ENCODE assay signal across 8 cellular contexts in the genomic region with DNA sequence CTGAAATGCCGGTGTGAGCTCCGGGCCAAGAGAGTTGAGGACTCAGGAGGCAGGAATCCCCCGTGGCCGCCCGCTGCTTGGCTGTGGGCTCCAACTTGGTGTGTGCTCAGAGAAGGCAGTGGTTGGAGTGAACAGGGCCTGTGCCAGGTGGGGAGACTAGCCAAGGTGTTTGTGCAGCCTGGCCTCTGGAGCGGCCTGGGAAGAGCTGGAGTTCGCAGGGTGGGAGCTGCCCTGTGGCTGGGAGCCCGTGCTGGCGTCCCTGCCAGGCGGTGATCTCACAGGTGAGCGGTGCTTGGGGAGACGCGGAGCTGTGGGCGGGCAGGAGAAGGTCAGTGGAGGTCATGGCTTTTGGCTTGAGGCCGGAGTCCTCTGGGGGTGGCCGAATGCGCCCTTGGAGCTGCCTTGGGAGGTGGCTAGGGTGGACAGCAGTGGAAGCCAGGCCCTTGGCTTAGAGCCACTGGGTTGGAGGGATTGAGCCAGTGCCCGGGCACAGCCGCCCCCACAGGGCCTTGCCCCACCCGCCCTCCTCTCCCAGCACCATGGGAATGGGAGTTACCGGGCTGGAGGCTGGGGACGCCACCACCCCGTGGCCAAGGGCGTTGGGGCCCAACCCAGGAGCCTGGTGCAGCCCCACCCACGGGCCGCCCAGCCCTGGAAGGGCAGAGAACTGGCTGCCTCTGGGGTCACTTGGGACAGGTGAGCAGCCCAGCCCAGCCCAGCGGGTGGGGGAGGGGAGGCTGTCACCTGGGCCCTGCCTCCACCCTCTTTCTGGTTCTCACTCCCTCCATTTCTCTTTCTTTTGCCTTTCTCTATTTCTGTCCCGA. TPM values are rescaled to one million over a fixed set of nuclear protein-coding genes. Genes with fewer than 3 reads are reported as not detected.
DNase-seq lines count a peak whose midpoint lies in the region; ATAC-seq and TF ChIP-seq lines count a peak whose summit lies in the region.

No MANE protein-coding gene starts in this region.

- no peaks in the 10 kb centered on the region for H3K27me3 Mint-ChIP-seq in activated T-cell treated with anti-CD3 and anti-CD28 coated beads, Interleukin-2, amount 50 U/mL, for 72 hours (ENCODE audit: low read depth)
- H3K27me3 Mint-ChIP-seq in glutamatergic neuron (ENCODE audit: unreplicated experiment) = peaks cover 16% of the 10 kb centered on the region

- no peak for TF ChIP-seq CTCF in AG09309 (IDR thresholded peaks at IDR 0.05; ENCODE audit: control insufficient read depth, insufficient read depth, low read depth, low read length, missing control alignments)
- TF ChIP-seq CTCF in glutamatergic neuron (IDR thresholded peaks at IDR 0.05; ENCODE audit: partially characterized antibody, unreplicated experiment) = no peak

- peak overlapping the region; percentile 90 for H3K27ac Mint-ChIP-seq in activated T-cell treated with anti-CD3 and anti-CD28 coated beads, Interleukin-2, amount 50 U/mL, for 72 hours
- peak overlapping the region; percentile 43 for H3K27ac Mint-ChIP-seq in glutamatergic neuron (ENCODE audit: unreplicated experiment)

- peaks cover 60% of the 10 kb centered on the region for H3K4me1 Mint-ChIP-seq in activated T-cell treated with anti-CD3 and anti-CD28 coated beads, Interleukin-2, amount 50 U/mL, for 72 hours (ENCODE audit: low read depth)
- peaks cover 31% of the 10 kb centered on the region for H3K4me1 Mint-ChIP-seq in glutamatergic neuron (ENCODE audit: low read depth, unreplicated experiment)

- H3K9me3 Mint-ChIP-seq in activated T-cell treated with anti-CD3 and anti-CD28 coated beads, Interleukin-2, amount 50 U/mL, for 72 hours = no peaks in the 10 kb centered on the region
- peaks cover 18% of the 10 kb centered on the region for H3K9me3 Mint-ChIP-seq in glutamatergic neuron (ENCODE audit: unreplicated experiment)

- no peak for ATAC-seq in activated T-cell treated with anti-CD3 and anti-CD28 coated beads, Interleukin-2, amount 50 U/mL, for 72 hours (replicated peaks in 1 of 2)
- ATAC-seq in HG02970 (IDR thresholded peaks at IDR 0.05; ENCODE audit: low FRiP score, unreplicated experiment) = no peak

- peaks cover 0 to 6% of the 10 kb centered on the region in 2 donors for H3K36me3 Mint-ChIP-seq in activated T-cell treated with anti-CD3 and anti-CD28 coated beads, Interleukin-2, amount 50 U/mL, for 72 hours (ENCODE audit: insufficient read depth in 2 of 2)
- no peaks in the 10 kb centered on the region for H3K36me3 Mint-ChIP-seq in glutamatergic neuron (ENCODE audit: unreplicated experiment)

- H3K4me3 ChIP-seq in AG09309 (ENCODE audit: control insufficient read depth, low read depth, low read length) = peak overlapping the region; percentile 81

- no peak for DNase-seq in AG09309 (ENCODE audit: low read depth)
- DNase-seq in HT-29 (ENCODE audit: low spot score) = peak; percentile 78
- peak in 1 of 2 donors; percentile 46 for DNase-seq in activated T-cell treated with anti-CD3 and anti-CD28 coated beads, Interleukin-2, amount 50 U/mL, for 72 hours
- DNase-seq in glutamatergic neuron = no peak
- peak; percentile 41 for DNase-seq in pons (ENCODE audit: low spot score)
- DNase-seq in AML-193 (lab: John Stamatoyannopoulos, UW) = no peak
- no peak for DNase-seq in middle frontal gyrus (ENCODE audit: extremely low spot score, low spot score)

- peak overlapping the region; percentile 93 to 98 for H3K4me3 Mint-ChIP-seq in activated T-cell treated with anti-CD3 and anti-CD28 coated beads, Interleukin-2, amount 50 U/mL, for 72 hours
- peak overlapping the region; percentile 85 for H3K4me3 Mint-ChIP-seq in glutamatergic neuron (ENCODE audit: unreplicated experiment)

RNA-seq across cellular contexts. Expression of gene CIRBP, which starts 7.1 kb away (rescaled TPM):
- total RNA-seq in HT-29 (2014; rRNA removed; shearing (Covaris generic)) = 72.3 and 72.7 TPM in 2 replicates
- 100 to 1,000 TPM; 400 to 456 TPM for total RNA-seq in activated T-cell treated with anti-CD3 and anti-CD28 coated beads, Interleukin-2, amount 50 U/mL, for 72 hours
- 341 TPM for total RNA-seq in glutamatergic neuron (ENCODE audit: unreplicated experiment)

RNA-seq across cellular contexts. Expression of gene FAM174C, which starts 13.3 kb away (rescaled TPM):
- 156 and 183 TPM in 2 replicates for total RNA-seq in HT-29 (2014; rRNA removed; shearing (Covaris generic))
- total RNA-seq in activated T-cell treated with anti-CD3 and anti-CD28 coated beads, Interleukin-2, amount 50 U/mL, for 72 hours = 10 to 100 TPM; 59.8 to 69.1 TPM
- 17.3 TPM for total RNA-seq in glutamatergic neuron (ENCODE audit: unreplicated experiment)

RNA-seq across cellular contexts. Expression of gene MIDN, which starts 13.7 kb away (rescaled TPM):
- 32.5 and 38.6 TPM in 2 replicates for total RNA-seq in HT-29 (2014; rRNA removed; shearing (Covaris generic))
- total RNA-seq in activated T-cell treated with anti-CD3 and anti-CD28 coated beads, Interleukin-2, amount 50 U/mL, for 72 hours = 10 to 100 TPM; 72.3 to 75.4 TPM
- total RNA-seq in glutamatergic neuron (ENCODE audit: unreplicated experiment) = 325 TPM

RNA-seq across cellular contexts. Expression of gene ATP5F1D, which starts 20.5 kb away (rescaled TPM):
- total RNA-seq in HT-29 (2014; rRNA removed; shearing (Covaris generic)) = 142 and 159 TPM in 2 replicates
- 100 to 1,000 TPM; 169 to 201 TPM for total RNA-seq in activated T-cell treated with anti-CD3 and anti-CD28 coated beads, Interleukin-2, amount 50 U/mL, for 72 hours
- total RNA-seq in glutamatergic neuron (ENCODE audit: unreplicated experiment) = 129 TPM

RNA-seq across cellular contexts. Expression of gene EFNA2, which starts 23.6 kb away (rescaled TPM):
- total RNA-seq in HT-29 (2014; rRNA removed; shearing (Covaris generic)) = 43.6 and 48.5 TPM in 2 replicates
- not detected for total RNA-seq in activated T-cell treated with anti-CD3 and anti-CD28 coated beads, Interleukin-2, amount 50 U/mL, for 72 hours
- total RNA-seq in glutamatergic neuron (ENCODE audit: unreplicated experiment) = 61.4 TPM

Comparison
In these comparisons a context has a peak if more than half of its experiments do, and no peak if none do; other contexts are left out.
1. DNase-seq: peak in HT-29 (single experiment) and pons (single experiment); none in AG09309 (single experiment), glutamatergic neuron (single experiment), AML-193 (0 of 2) and middle frontal gyrus (single experiment).